In the genomic region with DNA sequence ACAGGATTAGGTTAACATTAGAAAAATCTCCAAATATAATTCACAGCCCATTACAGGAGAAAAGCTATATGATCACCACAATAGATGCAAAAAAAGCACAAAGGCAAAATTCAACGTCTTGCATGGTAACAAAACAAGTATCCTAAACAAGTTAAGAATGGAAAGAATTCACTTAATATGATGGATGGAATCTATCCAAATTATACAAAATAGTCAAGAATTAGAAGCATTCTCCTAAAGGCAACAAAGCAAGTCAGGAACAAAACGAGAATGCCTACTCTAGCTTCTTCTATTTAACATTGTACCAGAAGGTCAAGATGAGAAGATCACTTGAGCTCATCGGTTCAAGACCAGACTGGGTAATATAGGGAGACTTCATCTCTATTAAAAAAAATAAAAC, we compare ENCODE assay signal across 6 cellular contexts.
"Had no signal": no experiment of that assay in that cellular context is flagged by ENCODE, and none has a peak within 500 bp of the region (broad histone marks: within the 10 kb centered on the region; RNA-seq: fewer than 3 reads in every experiment).

No MANE protein-coding gene starts in this region.

- DNase-seq: H9, HCEC 1CT, IMR-90, KG1 had no signal

- H3K27ac Mint-ChIP-seq: GM23338, H9 had no signal

- H3K4me3 Mint-ChIP-seq: GM23338, H9 had no signal

- H3K4me3 ChIP-seq: GM23338, K562 had no signal

- ATAC-seq: GM23338, K562 had no signal
